9 cellular contexts compared by ENCODE assay signal in the genomic region with DNA sequence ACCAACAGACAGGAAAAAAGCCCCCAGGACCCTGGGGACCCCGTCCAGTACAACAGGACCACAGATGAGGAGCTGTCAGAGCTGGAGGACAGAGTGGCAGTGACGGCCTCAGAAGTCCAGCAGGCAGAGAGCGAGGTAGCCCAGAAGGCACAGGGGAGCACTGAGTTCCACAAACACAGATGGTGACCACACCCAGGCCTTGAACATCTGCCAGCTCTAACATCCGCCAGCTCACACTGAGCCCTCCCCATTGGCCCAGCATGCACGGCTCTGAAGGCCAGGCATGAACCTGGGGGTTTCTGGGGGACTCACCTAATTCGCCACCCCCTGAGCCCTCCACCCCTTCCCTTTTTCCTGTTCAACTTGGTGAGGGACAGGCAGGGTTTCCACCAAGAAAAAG. TPM values are rescaled to one million over a fixed set of nuclear protein-coding genes. Genes with fewer than 3 reads are reported as not detected.
DNase-seq lines count a peak whose midpoint lies in the region; ATAC-seq and TF ChIP-seq lines count a peak whose summit lies in the region.
"Had no signal": no experiment of that assay in that cellular context is flagged by ENCODE, and none has a peak within 500 bp of the region (broad histone marks: within the 10 kb centered on the region; RNA-seq: fewer than 3 reads in every experiment).

No MANE protein-coding gene starts in this region.

- H3K9me2 ChIP-seq in Karpas-422 (replicated peaks; ENCODE audit: insufficient read depth, low read length), result no peaks in the 10 kb centered on the region

- H3K27me3 ChIP-seq in body of pancreas (no peaks in the 10 kb centered on the region), Karpas-422 (ENCODE audit: low read length) (no peaks in the 10 kb centered on the region)

- H2AFZ ChIP-seq in Karpas-422 (ENCODE audit: low read length), result no peak overlapping the region

- TF ChIP-seq CTCF in body of pancreas (IDR thresholded peaks at IDR 0.05) (no peak), nephron progenitor cell (IDR thresholded peaks at IDR 0.05) (no peak)

- H3K4me3 ChIP-seq in body of pancreas, result no peak overlapping the region
- no peak overlapping the region for H3K4me3 ChIP-seq in Karpas-422 (ENCODE audit: low read length)

- ATAC-seq in body of pancreas (no peak), GM19328 (IDR thresholded peaks at IDR 0.05; ENCODE audit: unreplicated experiment) (no peak)

- H3K27me3 Mint-ChIP-seq in nephron progenitor cell (ENCODE audit: low read depth, poor library complexity), result peaks cover 19% of the 10 kb centered on the region

- H3K4me1 Mint-ChIP-seq in nephron progenitor cell, result peaks cover 42% of the 10 kb centered on the region

- H3K9ac ChIP-seq in Karpas-422 (ENCODE audit: low read length), result no peak overlapping the region

- no peaks in the 10 kb centered on the region for H4K20me1 ChIP-seq in Karpas-422 (ENCODE audit: insufficient read depth, low read depth, low read length)

- no peaks in the 10 kb centered on the region for H3K79me2 ChIP-seq in Karpas-422 (ENCODE audit: low read length)

- no peak overlapping the region for H3K4me3 Mint-ChIP-seq in nephron progenitor cell

- intact Hi-C loops in body of pancreas (cut with DNase I), result no loop called here

- H3K27ac ChIP-seq in body of pancreas (no peak overlapping the region), Karpas-422 (ENCODE audit: low read length) (no peak overlapping the region)

- DNase-seq in EH (ENCODE audit: low read depth), result peak; percentile 65
- DNase-seq in NCI-H1694 treated with DMSO at 0.1 percent for 48 hours (lab: John Stamatoyannopoulos, UW), result peak; percentile 71
- peak; percentile 9 to 57 (median 22) for DNase-seq in body of pancreas
- no peak for DNase-seq in nephron progenitor cell
- no peak for DNase-seq in Karpas-422
- no peak for DNase-seq in SKM-1 (lab: John Stamatoyannopoulos, UW; ENCODE audit: unreplicated experiment)
- DNase-seq in activated naive CD4-positive, alpha-beta T cell (lab: John Stamatoyannopoulos, UW), result no peak
- DNase-seq: stimulated activated CD4-positive, alpha-beta T cell treated with anti-CD3 and anti-CD28 coated beads, Interleukin-2, amount 100 ng/mL, for 24 hours had no signal

- H3K9me3 ChIP-seq in body of pancreas, result no peaks in the 10 kb centered on the region
- H3K9me3 ChIP-seq in Karpas-422 (ENCODE audit: low read length), result no peaks in the 10 kb centered on the region

- peaks cover 5% of the 10 kb centered on the region for H3K9me3 Mint-ChIP-seq in nephron progenitor cell

- H3K4me2 ChIP-seq in Karpas-422 (ENCODE audit: low read depth, low read length, poor library complexity, severe bottlenecking), result no peak overlapping the region

- no peaks in the 10 kb centered on the region for H3K4me1 ChIP-seq in body of pancreas
- no peaks in the 10 kb centered on the region for H3K4me1 ChIP-seq in Karpas-422 (ENCODE audit: low read length)

- TF ChIP-seq POLR2A in body of pancreas (IDR thresholded peaks at IDR 0.05), result no peak

- no peaks in the 10 kb centered on the region for H3K36me3 Mint-ChIP-seq in nephron progenitor cell (ENCODE audit: low read depth)

- H3K36me3 ChIP-seq in body of pancreas (replicated peaks in 1 of 2; ENCODE audit: insufficient read depth in 1 of 2, low read depth in 2 of 2), result no peaks in the 10 kb centered on the region
- H3K36me3 ChIP-seq in Karpas-422 (ENCODE audit: insufficient read depth, low read length), result no peaks in the 10 kb centered on the region

- WGBS in body of pancreas, 2 donors, result 59 to 81% methylated on average over 4 to 5 of the region's 6 CpGs

- peak overlapping the region; percentile 71 for H3K27ac Mint-ChIP-seq in nephron progenitor cell

RNA-seq across cellular contexts. Expression of a gene that starts 25.6 kb away (rescaled TPM):
- total RNA-seq in body of pancreas, result not detected
- not detected in 2 replicates for total RNA-seq in Karpas-422 (2014; rRNA removed; shearing (Covaris generic); ENCODE audit: low replicate concordance)

RNA-seq across cellular contexts. Expression of a gene that starts 49.7 kb away (rescaled TPM):
- total RNA-seq in body of pancreas, result 10 to 100 TPM; 35.3 to 38.9 TPM
- total RNA-seq in Karpas-422 (2014; rRNA removed; shearing (Covaris generic); ENCODE audit: low replicate concordance), result 1.3 and 2.9 TPM in 2 replicates

RNA-seq across cellular contexts. Expression of a gene that starts 53.8 kb away (rescaled TPM):
- total RNA-seq in body of pancreas, result 10 to 100 TPM; 30.3 to 64.3 TPM
- not detected in 2 replicates for total RNA-seq in Karpas-422 (2014; rRNA removed; shearing (Covaris generic); ENCODE audit: low replicate concordance)

Comparison
In these comparisons a context has a peak if more than half of its experiments do, and no peak if none do; other contexts are left out.
1. DNase-seq: peak in EH (single experiment), NCI-H1694 treated with DMSO at 0.1 percent for 48 hours (single experiment) and body of pancreas (4 of 4); none in nephron progenitor cell (single experiment), Karpas-422 (single experiment), SKM-1 (single experiment) and activated naive CD4-positive, alpha-beta T cell (0 of 4).
2. RNA of a gene that starts 53.8 kb away (total RNA-seq): 30.3 to 64.3 TPM in body of pancreas; not detected in Karpas-422; every median in the first group is over 10 times any median in the second.